1 cellular context compared by ENCODE assay signal in the genomic region with DNA sequence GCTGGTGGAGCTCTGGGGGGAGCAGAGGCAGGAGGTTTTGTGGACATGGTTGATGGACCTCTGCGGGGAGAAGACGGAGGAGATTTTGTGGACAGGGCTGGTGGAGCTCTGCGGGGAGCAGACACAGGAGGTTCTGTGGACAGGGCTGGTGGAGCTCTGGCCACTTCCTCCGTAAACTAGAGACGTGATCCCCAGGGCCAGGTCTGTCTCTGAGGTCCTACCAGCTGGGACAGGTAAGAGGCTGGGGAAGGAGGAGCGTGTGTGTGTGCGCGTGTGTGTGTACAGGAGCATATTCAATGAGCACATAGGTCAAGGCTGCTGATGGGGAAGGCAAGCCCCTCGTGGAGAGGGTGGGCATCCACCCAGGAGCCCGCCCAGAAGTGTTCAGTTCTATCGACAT.
TF ChIP-seq lines count a peak whose summit lies in the region.

No MANE protein-coding gene starts in this region.

TF ChIP-seq in SK-N-SH treated with all-trans-retinoic acid at 6 μM for 48 hours, 23 proteins besides CTCF, POLR2A, EP300 and RAD21 (continued from another document):
- TF ChIP-seq ESRRG (CRISPR knock-in tag; IDR thresholded peaks at IDR 0.05): no peak
- TF ChIP-seq, protein P1, sequence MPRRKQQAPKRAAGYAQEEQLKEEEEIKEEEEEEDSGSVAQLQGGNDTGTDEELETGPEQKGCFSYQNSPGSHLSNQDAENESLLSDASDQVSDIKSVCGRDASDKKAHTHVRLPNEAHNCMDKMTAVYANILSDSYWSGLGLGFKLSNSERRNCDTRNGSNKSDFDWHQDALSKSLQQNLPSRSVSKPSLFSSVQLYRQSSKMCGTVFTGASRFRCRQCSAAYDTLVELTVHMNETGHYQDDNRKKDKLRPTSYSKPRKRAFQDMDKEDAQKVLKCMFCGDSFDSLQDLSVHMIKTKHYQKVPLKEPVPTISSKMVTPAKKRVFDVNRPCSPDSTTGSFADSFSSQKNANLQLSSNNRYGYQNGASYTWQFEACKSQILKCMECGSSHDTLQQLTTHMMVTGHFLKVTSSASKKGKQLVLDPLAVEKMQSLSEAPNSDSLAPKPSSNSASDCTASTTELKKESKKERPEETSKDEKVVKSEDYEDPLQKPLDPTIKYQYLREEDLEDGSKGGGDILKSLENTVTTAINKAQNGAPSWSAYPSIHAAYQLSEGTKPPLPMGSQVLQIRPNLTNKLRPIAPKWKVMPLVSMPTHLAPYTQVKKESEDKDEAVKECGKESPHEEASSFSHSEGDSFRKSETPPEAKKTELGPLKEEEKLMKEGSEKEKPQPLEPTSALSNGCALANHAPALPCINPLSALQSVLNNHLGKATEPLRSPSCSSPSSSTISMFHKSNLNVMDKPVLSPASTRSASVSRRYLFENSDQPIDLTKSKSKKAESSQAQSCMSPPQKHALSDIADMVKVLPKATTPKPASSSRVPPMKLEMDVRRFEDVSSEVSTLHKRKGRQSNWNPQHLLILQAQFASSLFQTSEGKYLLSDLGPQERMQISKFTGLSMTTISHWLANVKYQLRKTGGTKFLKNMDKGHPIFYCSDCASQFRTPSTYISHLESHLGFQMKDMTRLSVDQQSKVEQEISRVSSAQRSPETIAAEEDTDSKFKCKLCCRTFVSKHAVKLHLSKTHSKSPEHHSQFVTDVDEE (CRISPR knock-in tag; IDR thresholded peaks at IDR 0.05): no peak
